In genomic region chr12:52946334-52946733, GRCh38 we compare ENCODE assay signal across 1 cellular context.
TF ChIP-seq lines count a peak whose summit lies in the region.

No MANE protein-coding gene starts in this region.

TF ChIP-seq in A549, 52 proteins besides CTCF, POLR2A, EP300 and RAD21 (continued from another document):
- TF ChIP-seq, protein P1, sequence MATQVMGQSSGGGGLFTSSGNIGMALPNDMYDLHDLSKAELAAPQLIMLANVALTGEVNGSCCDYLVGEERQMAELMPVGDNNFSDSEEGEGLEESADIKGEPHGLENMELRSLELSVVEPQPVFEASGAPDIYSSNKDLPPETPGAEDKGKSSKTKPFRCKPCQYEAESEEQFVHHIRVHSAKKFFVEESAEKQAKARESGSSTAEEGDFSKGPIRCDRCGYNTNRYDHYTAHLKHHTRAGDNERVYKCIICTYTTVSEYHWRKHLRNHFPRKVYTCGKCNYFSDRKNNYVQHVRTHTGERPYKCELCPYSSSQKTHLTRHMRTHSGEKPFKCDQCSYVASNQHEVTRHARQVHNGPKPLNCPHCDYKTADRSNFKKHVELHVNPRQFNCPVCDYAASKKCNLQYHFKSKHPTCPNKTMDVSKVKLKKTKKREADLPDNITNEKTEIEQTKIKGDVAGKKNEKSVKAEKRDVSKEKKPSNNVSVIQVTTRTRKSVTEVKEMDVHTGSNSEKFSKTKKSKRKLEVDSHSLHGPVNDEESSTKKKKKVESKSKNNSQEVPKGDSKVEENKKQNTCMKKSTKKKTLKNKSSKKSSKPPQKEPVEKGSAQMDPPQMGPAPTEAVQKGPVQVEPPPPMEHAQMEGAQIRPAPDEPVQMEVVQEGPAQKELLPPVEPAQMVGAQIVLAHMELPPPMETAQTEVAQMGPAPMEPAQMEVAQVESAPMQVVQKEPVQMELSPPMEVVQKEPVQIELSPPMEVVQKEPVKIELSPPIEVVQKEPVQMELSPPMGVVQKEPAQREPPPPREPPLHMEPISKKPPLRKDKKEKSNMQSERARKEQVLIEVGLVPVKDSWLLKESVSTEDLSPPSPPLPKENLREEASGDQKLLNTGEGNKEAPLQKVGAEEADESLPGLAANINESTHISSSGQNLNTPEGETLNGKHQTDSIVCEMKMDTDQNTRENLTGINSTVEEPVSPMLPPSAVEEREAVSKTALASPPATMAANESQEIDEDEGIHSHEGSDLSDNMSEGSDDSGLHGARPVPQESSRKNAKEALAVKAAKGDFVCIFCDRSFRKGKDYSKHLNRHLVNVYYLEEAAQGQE (IDR thresholded peaks at IDR 0.05): no peak
- TF ChIP-seq FOXS1 (CRISPR knock-in tag; IDR thresholded peaks at IDR 0.05) (no peak), MAZ (IDR thresholded peaks at IDR 0.05; ENCODE audit: borderline replicate concordance, low read depth, low read length) (no peak), ZSCAN20 (CRISPR knock-in tag; IDR thresholded peaks at IDR 0.05) (no peak), JUNB (IDR thresholded peaks at IDR 0.05) (no peak), NPAS2 (CRISPR knock-in tag; IDR thresholded peaks at IDR 0.05; ENCODE audit: borderline replicate concordance) (no peak), HEYL (CRISPR knock-in tag; IDR thresholded peaks at IDR 0.05) (no peak), TFCP2L1 (CRISPR knock-in tag; IDR thresholded peaks at IDR 0.05) (no peak), ZC3H11A (IDR thresholded peaks at IDR 0.05) (no peak)
- TF ChIP-seq, protein P2, sequence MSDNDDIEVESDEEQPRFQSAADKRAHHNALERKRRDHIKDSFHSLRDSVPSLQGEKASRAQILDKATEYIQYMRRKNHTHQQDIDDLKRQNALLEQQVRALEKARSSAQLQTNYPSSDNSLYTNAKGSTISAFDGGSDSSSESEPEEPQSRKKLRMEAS (IDR thresholded peaks at IDR 0.05): no peak
- TF ChIP-seq, protein P3, sequence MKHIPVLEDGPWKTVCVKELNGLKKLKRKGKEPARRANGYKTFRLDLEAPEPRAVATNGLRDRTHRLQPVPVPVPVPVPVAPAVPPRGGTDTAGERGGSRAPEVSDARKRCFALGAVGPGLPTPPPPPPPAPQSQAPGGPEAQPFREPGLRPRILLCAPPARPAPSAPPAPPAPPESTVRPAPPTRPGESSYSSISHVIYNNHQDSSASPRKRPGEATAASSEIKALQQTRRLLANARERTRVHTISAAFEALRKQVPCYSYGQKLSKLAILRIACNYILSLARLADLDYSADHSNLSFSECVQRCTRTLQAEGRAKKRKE (CRISPR knock-in tag; IDR thresholded peaks at IDR 0.05; ENCODE audit: low read depth): no peak
